ENCODE assay signal across 9 cellular contexts in genomic region chr12:122106891-122107660, GRCh38. TPM values are rescaled to one million over a fixed set of nuclear protein-coding genes. Genes with fewer than 3 reads are reported as not detected.
DNase-seq lines count a peak whose midpoint lies in the region; ATAC-seq, FAIRE-seq and TF ChIP-seq lines count a peak whose summit lies in the region.
"Had no signal": no experiment of that assay in that cellular context is flagged by ENCODE, and none has a peak within 500 bp of the region (broad histone marks: within the 10 kb centered on the region; RNA-seq: fewer than 3 reads in every experiment).

No MANE protein-coding gene starts in this region.

- peaks cover 6 to 76% (median 55%) of the 10 kb centered on the region in 12 donors for H3K4me1 ChIP-seq in heart left ventricle
- H3K4me1 ChIP-seq in stomach smooth muscle (ENCODE audit: control insufficient read depth, insufficient read depth, low read length) = peaks cover 33% of the 10 kb centered on the region

- peak overlapping the region; percentile 97 for H3K27ac Mint-ChIP-seq in activated T-cell treated with anti-CD3 and anti-CD28 coated beads, Interleukin-2, amount 50 U/mL, for 24 hours
- peak overlapping the region; percentile 85 for H3K27ac Mint-ChIP-seq in T-helper 17 cell

- H3K27ac ChIP-seq in heart left ventricle (peak overlapping the region in 6 of 12 donors; percentile 7 to 75 (median 34)), stomach smooth muscle (ENCODE audit: low read length) (peak overlapping the region; percentile 46)

- no peaks in the 10 kb centered on the region for H3K27me3 Mint-ChIP-seq in activated T-cell treated with anti-CD3 and anti-CD28 coated beads, Interleukin-2, amount 50 U/mL, for 24 hours
- H3K27me3 Mint-ChIP-seq in T-helper 17 cell = no peaks in the 10 kb centered on the region

- H3K36me3 ChIP-seq in heart left ventricle (no peaks in the 10 kb centered on the region), stomach smooth muscle (ENCODE audit: control insufficient read depth in 2 of 2, insufficient read depth in 2 of 2, low read length in 2 of 2) (no peaks in the 10 kb centered on the region)

- H3K27me3 ChIP-seq in heart left ventricle (no peaks in the 10 kb centered on the region), stomach smooth muscle (ENCODE audit: control insufficient read depth in 1 of 2, insufficient read depth in 2 of 2, low read length in 2 of 2) (no peaks in the 10 kb centered on the region)

- no peak for DNase-seq in activated T-cell treated with anti-CD3 and anti-CD28 coated beads, Interleukin-2, amount 50 U/mL, for 24 hours
- DNase-seq in activated T-cell treated with anti-CD3 and anti-CD28 coated beads, Interleukin-2, amount 50 U/mL, for 1 hour = no peak
- DNase-seq in T-helper 17 cell (no peak), heart left ventricle (peak in 4 of 5 donors; percentile 60 to 84 (median 72)), activated gamma-delta T cell (lab: John Stamatoyannopoulos, UW) (no peak), D721Med (ENCODE audit: insufficient read length, low spot score) (no peak)
- DNase-seq in stimulated activated CD4-positive, alpha-beta T cell treated with anti-CD3 and anti-CD28 coated beads, Interleukin-15, amount 100 ng/mL, for 24 hours = no peak
- DNase-seq: Kasumi-1 had no signal

- no peaks in the 10 kb centered on the region for H3K9me3 Mint-ChIP-seq in activated T-cell treated with anti-CD3 and anti-CD28 coated beads, Interleukin-2, amount 50 U/mL, for 24 hours

- H3K9ac ChIP-seq in stomach smooth muscle (ENCODE audit: low read length in 2 of 2) = peak overlapping the region in 1 of 2 donors; percentile 13

- H3K4me3 ChIP-seq in heart left ventricle = no peak overlapping the region
- H3K4me3 ChIP-seq in stomach smooth muscle (ENCODE audit: low read length in 2 of 2) = peak overlapping the region in 1 of 2 donors; percentile 8

- ATAC-seq in T-helper 17 cell = no peak
- ATAC-seq in heart left ventricle = peak; percentile 70 to 98 (median 82)

- no peak for TF ChIP-seq CTCF in heart left ventricle (IDR thresholded peaks at IDR 0.05)
- TF ChIP-seq CTCF in D721Med (IDR thresholded peaks at IDR 0.05; ENCODE audit: insufficient read depth, missing control alignments) = no peak

- H3K4me1 Mint-ChIP-seq in activated T-cell treated with anti-CD3 and anti-CD28 coated beads, Interleukin-2, amount 50 U/mL, for 24 hours (ENCODE audit: low read depth) = peaks cover 80% of the 10 kb centered on the region
- peaks cover 51% of the 10 kb centered on the region for H3K4me1 Mint-ChIP-seq in T-helper 17 cell

- H3K4me3 Mint-ChIP-seq in activated T-cell treated with anti-CD3 and anti-CD28 coated beads, Interleukin-2, amount 50 U/mL, for 24 hours = no peak overlapping the region
- H3K4me3 Mint-ChIP-seq in T-helper 17 cell = peak overlapping the region; percentile 15

- no peak for FAIRE-seq in D721Med (lab: Jason Lieb, UNC)

- peaks cover 18% of the 10 kb centered on the region for H3K36me3 Mint-ChIP-seq in activated T-cell treated with anti-CD3 and anti-CD28 coated beads, Interleukin-2, amount 50 U/mL, for 24 hours (ENCODE audit: low read depth)
- H3K36me3 Mint-ChIP-seq in T-helper 17 cell (ENCODE audit: low read depth) = no peaks in the 10 kb centered on the region

- intact Hi-C loops in heart left ventricle (cut with DNase I) = loop anchor here in 3 of 10 donors (5.0 kb wide), 2 partner anchors 35 to 45 kb away; no protein-coding TSS in a partner anchor

- 48 to 57% (median 51%) methylated on average over 9 to 13 of the region's 13 CpGs for WGBS in heart left ventricle, 4 donors

- no peak for TF ChIP-seq POLR2A in heart left ventricle (IDR thresholded peaks at IDR 0.05)

- H3K9me3 ChIP-seq in T-helper 17 cell (ENCODE audit: control insufficient read depth, low read length, poor library complexity, severe bottlenecking) (no peaks in the 10 kb centered on the region), heart left ventricle (no peaks in the 10 kb centered on the region), stomach smooth muscle (ENCODE audit: control insufficient read depth in 2 of 2, low read length in 2 of 2) (no peaks in the 10 kb centered on the region)

RNA-seq across cellular contexts. Expression of gene MLXIP, which starts 28.5 kb away (rescaled TPM):
- total RNA-seq in T-helper 17 cell = 10 to 100 TPM; 83.4 to 86.0 TPM
- total RNA-seq in heart left ventricle = 10 to 100 TPM; 14.3 to 39.6 (median 22.7) TPM
- polyA plus RNA-seq in heart left ventricle = 10 to 100 TPM; 19.8 to 31.7 TPM

Comparison
In these comparisons a context has a peak if more than half of its experiments do, and no peak if none do; other contexts are left out.
1. DNase-seq: peak in heart left ventricle (4 of 5); none in activated T-cell treated with anti-CD3 and anti-CD28 coated beads, Interleukin-2, amount 50 U/mL, for 24 hours (single experiment), activated T-cell treated with anti-CD3 and anti-CD28 coated beads, Interleukin-2, amount 50 U/mL, for 1 hour (single experiment), T-helper 17 cell (0 of 3), stimulated activated CD4-positive, alpha-beta T cell treated with anti-CD3 and anti-CD28 coated beads, Interleukin-15, amount 100 ng/mL, for 24 hours (single experiment), activated gamma-delta T cell (single experiment) and D721Med (single experiment).